In genomic region chr1:23803674-23804073, GRCh38 we compare ENCODE assay signal across 22 cellular contexts. TPM values are rescaled to one million over a fixed set of nuclear protein-coding genes. Genes with fewer than 3 reads are reported as not detected.
DNase-seq lines count a peak whose midpoint lies in the region; ATAC-seq and TF ChIP-seq lines count a peak whose summit lies in the region.
"Had no signal": no experiment of that assay in that cellular context is flagged by ENCODE, and none has a peak within 500 bp of the region (broad histone marks: within the 10 kb centered on the region; RNA-seq: fewer than 3 reads in every experiment).

No MANE protein-coding gene starts in this region.

- H3K27ac Mint-ChIP-seq in natural killer cell (no peak overlapping the region), type B pancreatic cell (peak overlapping the region; percentile 58)
- peak overlapping the region in 1 of 2 donors; percentile 82 for H3K27ac Mint-ChIP-seq in natural killer cell treated with Interleukin-12 subunit alpha and Interleukin-12 subunit beta and Interleukin-15 and Interleukin-18, amount 100 ng/mL, for 72 hours
- H3K27ac Mint-ChIP-seq in naive thymus-derived CD8-positive, alpha-beta T cell = peak overlapping the region in 6 of 10 donors; percentile 13 to 84 (median 54)
- H3K27ac Mint-ChIP-seq: H9, HFFc6 had no signal

- H3K4me1 Mint-ChIP-seq in natural killer cell (peaks cover 14 to 29% of the 10 kb centered on the region in 2 donors), type B pancreatic cell (ENCODE audit: unreplicated experiment) (peaks cover 8% of the 10 kb centered on the region)
- H3K4me1 Mint-ChIP-seq in natural killer cell treated with Interleukin-12 subunit alpha and Interleukin-12 subunit beta and Interleukin-15 and Interleukin-18, amount 100 ng/mL, for 72 hours (ENCODE audit: low read depth in 2 of 2) = peaks cover 9 to 10% of the 10 kb centered on the region in 2 donors
- peaks cover 7 to 29% (median 15%) of the 10 kb centered on the region in 4 donors for H3K4me1 Mint-ChIP-seq in naive thymus-derived CD8-positive, alpha-beta T cell

- intact Hi-C loops in natural killer cell (cut with micrococcal nuclease) = no loop called here

- no peak for TF ChIP-seq CTCF in natural killer cell (IDR thresholded peaks at IDR 0.05)
- TF ChIP-seq CTCF in type B pancreatic cell (conservative IDR thresholded peaks at IDR 0.05) = no peak

- H3K9me3 Mint-ChIP-seq in natural killer cell = no peaks in the 10 kb centered on the region
- H3K9me3 Mint-ChIP-seq in natural killer cell treated with Interleukin-12 subunit alpha and Interleukin-12 subunit beta and Interleukin-15 and Interleukin-18, amount 100 ng/mL, for 72 hours = no peaks in the 10 kb centered on the region
- H3K9me3 Mint-ChIP-seq in naive thymus-derived CD8-positive, alpha-beta T cell = no peaks in the 10 kb centered on the region
- no peaks in the 10 kb centered on the region for H3K9me3 Mint-ChIP-seq in type B pancreatic cell
- H3K9me3 Mint-ChIP-seq: H9, HFFc6 had no signal

- H3K27me3 Mint-ChIP-seq in natural killer cell (ENCODE audit: low read depth in 2 of 2) = no peaks in the 10 kb centered on the region
- H3K27me3 Mint-ChIP-seq in natural killer cell treated with Interleukin-12 subunit alpha and Interleukin-12 subunit beta and Interleukin-15 and Interleukin-18, amount 100 ng/mL, for 72 hours = no peaks in the 10 kb centered on the region
- H3K27me3 Mint-ChIP-seq in naive thymus-derived CD8-positive, alpha-beta T cell = peaks cover 0 to 1% (median 0%) of the 10 kb centered on the region in 5 donors
- H3K27me3 Mint-ChIP-seq in type B pancreatic cell = no peaks in the 10 kb centered on the region

- ATAC-seq in natural killer cell (no peak), GM21367 (IDR thresholded peaks at IDR 0.05; ENCODE audit: unreplicated experiment) (no peak)
- no peak for ATAC-seq in natural killer cell treated with Interleukin-12 subunit alpha and Interleukin-12 subunit beta and Interleukin-15 and Interleukin-18, amount 100 ng/mL, for 72 hours
- no peak for ATAC-seq in naive thymus-derived CD8-positive, alpha-beta T cell

- no peak for DNase-seq in natural killer cell
- no peak for DNase-seq in natural killer cell treated with Interleukin-12 subunit alpha and Interleukin-12 subunit beta and Interleukin-15 and Interleukin-18, amount 100 ng/mL, for 72 hours (ENCODE audit: low spot score)
- peak; percentile 47 for DNase-seq in MV-4-11 (lab: John Stamatoyannopoulos, UW)
- no peak for DNase-seq in naive thymus-derived CD8-positive, alpha-beta T cell
- no peak for DNase-seq in type B pancreatic cell (ENCODE audit: extremely low spot score, unreplicated experiment)
- DNase-seq in NOMO-1 (lab: John Stamatoyannopoulos, UW; ENCODE audit: unreplicated experiment in 2 of 2) = no peak
- no peak for DNase-seq in DMS153 treated with DMSO at 0.1 percent for 48 hours (lab: John Stamatoyannopoulos, UW; ENCODE audit: unreplicated experiment)
- DNase-seq: BE2C, DMS53, GDM1, GM23248, H9, HFFc6, MG63, NCI-H1092, NCI-H1436, NCI-H187 treated with DMSO at 0.1 percent for 48 hours, NCI-H2107, NCI-H2227 treated with DMSO at 0.1 percent for 48 hours, NCI-H510A, SJCRH30 had no signal

- POLR2A ChIA-PET in naive thymus-derived CD8-positive, alpha-beta T cell (lab: Charles Lee) = interaction anchor here (0.5 to 5.7 kb wide), 3 partner anchors 13 to 50 kb away, joined by 3 to 64 read pairs (median 3); partner anchors contain the start of gene LYPLA2

- peak overlapping the region; percentile 28 for H3K4me3 Mint-ChIP-seq in natural killer cell
- no peak overlapping the region for H3K4me3 Mint-ChIP-seq in natural killer cell treated with Interleukin-12 subunit alpha and Interleukin-12 subunit beta and Interleukin-15 and Interleukin-18, amount 100 ng/mL, for 72 hours
- H3K4me3 Mint-ChIP-seq in naive thymus-derived CD8-positive, alpha-beta T cell = no peak overlapping the region
- peak overlapping the region; percentile 28 for H3K4me3 Mint-ChIP-seq in type B pancreatic cell
- H3K4me3 Mint-ChIP-seq: H9, HFFc6 had no signal

- H3K36me3 Mint-ChIP-seq in natural killer cell (no peaks in the 10 kb centered on the region), type B pancreatic cell (peaks cover 14% of the 10 kb centered on the region)
- no peaks in the 10 kb centered on the region for H3K36me3 Mint-ChIP-seq in natural killer cell treated with Interleukin-12 subunit alpha and Interleukin-12 subunit beta and Interleukin-15 and Interleukin-18, amount 100 ng/mL, for 72 hours
- H3K36me3 Mint-ChIP-seq in naive thymus-derived CD8-positive, alpha-beta T cell = peaks cover 0 to 16% (median 0%) of the 10 kb centered on the region in 3 donors

RNA-seq across cellular contexts. Expression of gene GALE, which starts 3.1 kb away (rescaled TPM):
- total RNA-seq in natural killer cell (10 to 100 TPM; 12.8 to 20.3 (median 14.6) TPM), type B pancreatic cell (ENCODE audit: low replicate concordance) (39.0 and 47.7 TPM in 2 replicates)
- total RNA-seq in natural killer cell treated with Interleukin-12 subunit alpha and Interleukin-12 subunit beta and Interleukin-15 and Interleukin-18, amount 100 ng/mL, for 72 hours = 10 to 100 TPM; 54.3 to 68.1 TPM
- 1 to 10 TPM; 8.4 to 8.7 TPM for total RNA-seq in naive thymus-derived CD8-positive, alpha-beta T cell
- polyA plus RNA-seq in naive thymus-derived CD8-positive, alpha-beta T cell = 10 to 100 TPM in 2 of 3 donors, 1 to 10 TPM in 1; 8.0 to 12.7 (median 12.3) TPM

RNA-seq across cellular contexts. Expression of gene LYPLA2, which starts 12.7 kb away (rescaled TPM):
- total RNA-seq in natural killer cell (10 to 100 TPM; 70.6 to 84.5 (median 73.3) TPM), type B pancreatic cell (ENCODE audit: low replicate concordance) (83.6 and 113 TPM in 2 replicates)
- total RNA-seq in natural killer cell treated with Interleukin-12 subunit alpha and Interleukin-12 subunit beta and Interleukin-15 and Interleukin-18, amount 100 ng/mL, for 72 hours = 100 to 1,000 TPM; 117 to 120 TPM
- 10 to 100 TPM; 52.9 to 62.5 TPM for total RNA-seq in naive thymus-derived CD8-positive, alpha-beta T cell
- polyA plus RNA-seq in naive thymus-derived CD8-positive, alpha-beta T cell = 100 to 1,000 TPM in 2 of 3 donors, 10 to 100 TPM in 1; 90.3 to 104 (median 101) TPM

RNA-seq across cellular contexts. Expression of gene HMGCL, which starts 21.6 kb away (rescaled TPM):
- total RNA-seq in natural killer cell (10 to 100 TPM; 16.8 to 26.9 (median 17.0) TPM), type B pancreatic cell (ENCODE audit: low replicate concordance) (33.7 and 35.8 TPM in 2 replicates)
- 10 to 100 TPM; 26.1 to 29.1 TPM for total RNA-seq in natural killer cell treated with Interleukin-12 subunit alpha and Interleukin-12 subunit beta and Interleukin-15 and Interleukin-18, amount 100 ng/mL, for 72 hours
- 10 to 100 TPM; 32.0 to 37.7 TPM for total RNA-seq in naive thymus-derived CD8-positive, alpha-beta T cell
- polyA plus RNA-seq in naive thymus-derived CD8-positive, alpha-beta T cell = 10 to 100 TPM; 25.9 to 37.9 (median 34.3) TPM

RNA-seq across cellular contexts. Expression of gene PITHD1, which starts 25.5 kb away (rescaled TPM):
- total RNA-seq in natural killer cell = 10 to 100 TPM; 73.2 to 84.1 (median 77.7) TPM
- 10 to 100 TPM; 68.6 to 77.7 TPM for total RNA-seq in natural killer cell treated with Interleukin-12 subunit alpha and Interleukin-12 subunit beta and Interleukin-15 and Interleukin-18, amount 100 ng/mL, for 72 hours
- 10 to 100 TPM; 79.1 to 86.6 TPM for total RNA-seq in naive thymus-derived CD8-positive, alpha-beta T cell
- polyA plus RNA-seq in naive thymus-derived CD8-positive, alpha-beta T cell = 10 to 100 TPM; 68.1 to 80.6 (median 74.3) TPM
- 71.1 and 113 TPM in 2 replicates for total RNA-seq in type B pancreatic cell (ENCODE audit: low replicate concordance)

Comparison
In these comparisons a context has a peak if more than half of its experiments do, and no peak if none do; other contexts are left out.
1. H3K4me3 Mint-ChIP-seq: peak in natural killer cell (single experiment) and type B pancreatic cell (single experiment); none in natural killer cell treated with Interleukin-12 subunit alpha and Interleukin-12 subunit beta and Interleukin-15 and Interleukin-18, amount 100 ng/mL, for 72 hours (single experiment) and naive thymus-derived CD8-positive, alpha-beta T cell (0 of 10).
2. H3K27ac Mint-ChIP-seq: peak in naive thymus-derived CD8-positive, alpha-beta T cell (6 of 10) and type B pancreatic cell (single experiment); none in natural killer cell (0 of 2).